ENCODE assay signal across 29 cellular contexts in the genomic region with DNA sequence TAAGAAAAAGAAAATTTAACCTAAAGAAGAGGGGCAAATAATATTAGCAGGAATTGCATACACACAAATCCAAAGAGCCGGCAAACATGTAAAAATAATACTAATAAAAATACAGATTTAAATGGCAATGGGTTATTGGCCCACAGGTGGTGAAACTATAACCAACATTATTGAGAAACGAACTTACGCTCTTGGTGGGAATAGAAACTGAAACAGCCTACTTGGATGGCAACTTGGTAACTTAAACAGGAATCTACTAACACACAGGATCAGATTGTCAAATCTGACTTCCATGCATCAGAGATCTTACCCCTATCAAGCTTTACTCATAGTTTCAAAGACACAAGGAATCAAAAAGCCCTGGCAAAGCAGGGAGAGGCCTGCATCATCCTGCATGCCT.
"Had no signal": no experiment of that assay in that cellular context is flagged by ENCODE, and none has a peak within 500 bp of the region (broad histone marks: within the 10 kb centered on the region; RNA-seq: fewer than 3 reads in every experiment).

No MANE protein-coding gene starts in this region.

- H3K36me3 ChIP-seq: adrenal gland, colonic mucosa, gastroesophageal sphincter, pancreas, right atrium auricular region, upper lobe of left lung, vagina had no signal

- H3K9me3 ChIP-seq: adrenal gland, body of pancreas, colonic mucosa, gastroesophageal sphincter, pancreas, right atrium auricular region, upper lobe of left lung, vagina had no signal

- H3K4me2 ChIP-seq: smooth muscle cell had no signal

- H3K27ac ChIP-seq: adrenal gland, body of pancreas, colonic mucosa, gastroesophageal sphincter, pancreas, right atrium auricular region, upper lobe of left lung, vagina had no signal

- H3K4me1 ChIP-seq: adrenal gland, body of pancreas, colonic mucosa, gastroesophageal sphincter, pancreas, right atrium auricular region, upper lobe of left lung, vagina had no signal

- FAIRE-seq: pancreas had no signal

- DNase-seq: activated CD4-positive, alpha-beta T cell treated with anti-CD3 and anti-CD28 coated beads for 4 hours; activated CD4-positive, alpha-beta T cell treated with anti-CD3 and anti-CD28 coated beads, Interleukin-2, amount 50 U/mL, for 48 hours; activated CD4-positive, CD25-positive, alpha-beta regulatory T cell; activated CD8-positive, alpha-beta memory T cell treated with anti-CD3 and anti-CD28 coated beads for 24 hours; activated effector memory CD4-positive, alpha-beta T cell treated with anti-CD3 and anti-CD28 coated beads, Interleukin-2, amount 50 U/mL, for 16 hours; activated naive CD4-positive, alpha-beta T cell treated with anti-CD3 and anti-CD28 coated beads for 36 hours; activated naive CD8-positive, alpha-beta T cell treated with anti-CD3 and anti-CD28 coated beads for 36 hours; adrenal gland; aorta; body of pancreas; cerebellar nuclear complex; colonic mucosa; effector CD8-positive, alpha-beta T cell; hippocampal formation; immature natural killer cell; midbrain; naive thymus-derived CD4-positive, alpha-beta T cell; pancreas; stimulated activated CD4-positive, alpha-beta T cell treated with anti-CD3 and anti-CD28 coated beads, Interleukin-1b, Interleukin-23, amount 100 ng/mL, for 48 hours; stimulated activated CD4-positive, alpha-beta T cell treated with anti-CD3 and anti-CD28 coated beads, Interleukin-4, amount 100 ng/mL, for 4 hours; stimulated activated CD8-positive, alpha-beta memory T cell treated with anti-CD3 and anti-CD28 coated beads, Interleukin-4, amount 100 ng/mL, for 48 hours; stimulated activated naive CD8-positive, alpha-beta T cell treated with anti-CD3 and anti-CD28 coated beads, Interleukin-15, amount 100 ng/mL, for 72 hours; substantia nigra; upper lobe of left lung had no signal

- H3K27me3 ChIP-seq: adrenal gland, body of pancreas, colonic mucosa, gastroesophageal sphincter, pancreas, right atrium auricular region, upper lobe of left lung, vagina had no signal

- ATAC-seq: body of pancreas; gastroesophageal sphincter; naive thymus-derived CD4-positive, alpha-beta T cell; pancreas; stimulated activated memory B cell treated with anti-CD40 and anti-IgM and Interleukin-4, amounts not matched to agents 10 μg/mL and 1 μg/mL and 100 μg/mL, for 72 hours; stimulated activated naive CD8-positive, alpha-beta T cell treated with anti-CD3 and anti-CD28 coated beads, Interleukin-15, amount 100 ng/mL, for 72 hours had no signal

- H3K4me3 ChIP-seq: adrenal gland, body of pancreas, colonic mucosa, gastroesophageal sphincter, pancreas, right atrium auricular region, smooth muscle cell, upper lobe of left lung, vagina had no signal
